ENCODE assay signal across 8 cellular contexts in the genomic region with DNA sequence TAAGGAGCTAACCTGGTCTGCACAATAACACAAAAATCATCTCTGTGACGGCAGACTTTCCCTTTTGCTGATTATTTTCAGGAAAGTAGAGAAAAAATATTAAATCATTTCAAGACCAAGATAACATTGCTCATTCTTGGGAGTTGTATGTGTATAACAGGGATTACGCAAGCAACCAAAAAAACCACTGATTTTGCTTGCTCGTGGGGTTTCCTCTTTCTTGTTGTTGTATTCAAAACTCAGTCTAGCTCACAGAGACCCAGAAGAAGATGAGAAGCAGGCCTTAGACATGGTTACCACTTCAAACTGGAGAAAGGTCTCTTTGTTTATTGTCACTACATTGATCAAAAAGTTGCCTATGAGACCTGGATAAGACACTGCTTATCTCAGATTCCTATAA. TPM values are rescaled to one million over a fixed set of nuclear protein-coding genes. Genes with fewer than 3 reads are reported as not detected.
DNase-seq lines count a peak whose midpoint lies in the region; ATAC-seq and TF ChIP-seq lines count a peak whose summit lies in the region.

No MANE protein-coding gene starts in this region.

- H3K36me3 Mint-ChIP-seq in activated CD4-positive, alpha-beta memory T cell treated with anti-CD3 and anti-CD28 coated beads, Interleukin-2, amount 10 ng/mL, durations not matched to agents 7 days and 5 days (ENCODE audit: low read depth): peaks cover 11% of the 10 kb centered on the region

- in situ Hi-C loops in GM13976 (cut with MboI; ENCODE audit: low sequenced_read_pairs, unreplicated experiment): no loop called here

- peaks cover 9% of the 10 kb centered on the region for H3K27me3 Mint-ChIP-seq in activated CD4-positive, alpha-beta memory T cell treated with anti-CD3 and anti-CD28 coated beads, Interleukin-2, amount 10 ng/mL, durations not matched to agents 7 days and 5 days

- peak; percentile 28 for DNase-seq in GM13976 (ENCODE audit: low spot score)
- DNase-seq in activated CD4-positive, alpha-beta memory T cell treated with anti-CD3 and anti-CD28 coated beads, Interleukin-2, amount 10 ng/mL, durations not matched to agents 7 days and 5 days: peak; percentile 41
- no peak for DNase-seq in NCI-H82 treated with DMSO at 0.1 percent for 48 hours (lab: John Stamatoyannopoulos, UW; ENCODE audit: unreplicated experiment)
- no peak for DNase-seq in DMS153 (lab: John Stamatoyannopoulos, UW)
- DNase-seq in NCI-H1930 (lab: John Stamatoyannopoulos, UW): no peak
- no peak for DNase-seq in RPMI8226

- H3K4me3 Mint-ChIP-seq in activated CD4-positive, alpha-beta memory T cell treated with anti-CD3 and anti-CD28 coated beads, Interleukin-2, amount 10 ng/mL, durations not matched to agents 7 days and 5 days: no peak overlapping the region

- H3K9me3 ChIP-seq in mucosa of rectum (ENCODE audit: control insufficient read depth in 2 of 2, low read length in 2 of 2): no peaks in the 10 kb centered on the region

- peaks cover 0 to 6% of the 10 kb centered on the region in 2 donors for H3K4me1 ChIP-seq in mucosa of rectum (ENCODE audit: control insufficient read depth in 2 of 2, insufficient read depth in 2 of 2, low read length in 2 of 2)

- H3K9me3 Mint-ChIP-seq in activated CD4-positive, alpha-beta memory T cell treated with anti-CD3 and anti-CD28 coated beads, Interleukin-2, amount 10 ng/mL, durations not matched to agents 7 days and 5 days: no peaks in the 10 kb centered on the region

- TF ChIP-seq CTCF in GM13976 (IDR thresholded peaks at IDR 0.05; ENCODE audit: borderline replicate concordance, control extremely low read depth, extremely low read depth, insufficient read depth, missing control alignments): no peak

- no peaks in the 10 kb centered on the region for H3K27me3 ChIP-seq in mucosa of rectum (ENCODE audit: control insufficient read depth in 2 of 2, insufficient read depth in 2 of 2, low read length in 2 of 2)

- peak; percentile 19 for ATAC-seq in HG02870 (IDR thresholded peaks at IDR 0.05; ENCODE audit: unreplicated experiment)

- peak overlapping the region; percentile 98 for H3K27ac Mint-ChIP-seq in activated CD4-positive, alpha-beta memory T cell treated with anti-CD3 and anti-CD28 coated beads, Interleukin-2, amount 10 ng/mL, durations not matched to agents 7 days and 5 days

- no peak overlapping the region for H3K4me3 ChIP-seq in mucosa of rectum (ENCODE audit: low read length in 2 of 2)

- POLR2A ChIA-PET in activated CD4-positive, alpha-beta memory T cell treated with anti-CD3 and anti-CD28 coated beads, Interleukin-2, amount 10 ng/mL, durations not matched to agents 7 days and 5 days (lab: Charles Lee): interaction anchor here (2.3 to 4.2 kb wide), 2 partner anchors 33 to 87 kb away, joined by 9 to 26 read pairs; partner anchors contain the start of genes GLIPR1L2 and KRR1

- H3K27ac ChIP-seq in mucosa of rectum (ENCODE audit: low read depth in 2 of 2, low read length in 2 of 2): peak overlapping the region; percentile 13 to 30

- CTCF ChIA-PET in activated CD4-positive, alpha-beta memory T cell treated with anti-CD3 and anti-CD28 coated beads, Interleukin-2, amount 10 ng/mL, durations not matched to agents 7 days and 5 days (lab: Charles Lee): interaction anchor here (1.1 to 4.4 kb wide), 2 partner anchors 10 to 87 kb away, joined by 3 to 29 read pairs; partner anchors contain the start of gene GLIPR1L2

- no peaks in the 10 kb centered on the region for H3K36me3 ChIP-seq in mucosa of rectum (ENCODE audit: control insufficient read depth in 2 of 2, insufficient read depth in 2 of 2, low read length in 2 of 2)

- peaks cover 53% of the 10 kb centered on the region for H3K4me1 Mint-ChIP-seq in activated CD4-positive, alpha-beta memory T cell treated with anti-CD3 and anti-CD28 coated beads, Interleukin-2, amount 10 ng/mL, durations not matched to agents 7 days and 5 days

- H3K9ac ChIP-seq in mucosa of rectum (ENCODE audit: low read depth in 1 of 2, low read length in 2 of 2): no peak overlapping the region

RNA-seq across cellular contexts. Expression of gene GLIPR1, which starts 2.2 kb away (rescaled TPM):
- 10 to 100 TPM; 52.3 to 54.7 TPM for total RNA-seq in activated CD4-positive, alpha-beta memory T cell treated with anti-CD3 and anti-CD28 coated beads, Interleukin-2, amount 10 ng/mL, durations not matched to agents 7 days and 5 days

RNA-seq across cellular contexts. Expression of gene KRR1, which starts 33.0 kb away (rescaled TPM):
- total RNA-seq in activated CD4-positive, alpha-beta memory T cell treated with anti-CD3 and anti-CD28 coated beads, Interleukin-2, amount 10 ng/mL, durations not matched to agents 7 days and 5 days: 10 to 100 TPM; 61.8 to 67.2 TPM

Comparison
In these comparisons a context has a peak if more than half of its experiments do, and no peak if none do; other contexts are left out.
1. DNase-seq: peak in GM13976 (single experiment) and activated CD4-positive, alpha-beta memory T cell treated with anti-CD3 and anti-CD28 coated beads, Interleukin-2, amount 10 ng/mL, durations not matched to agents 7 days and 5 days (single experiment); none in NCI-H82 treated with DMSO at 0.1 percent for 48 hours (single experiment), DMS153 (single experiment), NCI-H1930 (0 of 2) and RPMI8226 (single experiment).